8 cellular contexts compared by ENCODE assay signal in the genomic region with DNA sequence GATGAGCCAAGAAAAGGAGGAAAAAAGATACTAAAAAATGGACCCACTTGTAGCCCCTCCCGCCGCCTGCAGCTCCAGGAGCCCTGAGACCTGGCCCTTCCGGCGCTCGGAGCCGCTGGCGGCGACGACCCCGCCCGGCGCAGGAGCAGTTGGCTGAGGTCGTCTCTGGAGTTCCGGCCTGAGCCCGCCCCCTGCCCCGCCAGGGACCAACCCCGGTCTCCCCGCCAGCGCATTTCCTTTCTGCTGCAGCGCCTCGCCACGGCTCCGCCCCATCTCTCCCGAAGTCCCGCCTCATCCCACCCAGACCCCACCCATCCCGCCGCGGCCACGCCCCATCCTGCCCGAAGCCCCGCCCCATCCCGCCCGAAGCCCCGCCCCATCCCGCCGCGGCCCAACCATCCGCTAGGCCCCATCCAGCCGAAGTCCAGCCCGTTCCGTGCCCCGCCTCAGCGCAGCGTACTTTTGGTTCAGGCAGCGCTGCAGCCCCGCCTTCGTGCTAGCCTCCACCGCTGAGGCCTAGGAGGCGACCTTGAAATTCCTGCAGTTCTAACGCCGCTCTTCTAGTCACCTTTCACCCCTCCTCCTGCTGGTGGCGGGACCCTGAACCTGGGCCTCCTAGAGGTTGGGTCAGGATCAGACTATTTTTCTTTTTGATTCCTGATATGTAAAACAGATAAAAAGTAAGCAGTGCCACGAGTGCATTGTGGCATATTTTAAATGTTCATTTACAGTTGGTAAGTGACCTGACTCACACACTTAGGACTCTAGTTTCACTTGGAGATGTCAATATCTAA.
DNase-seq lines count a peak whose midpoint lies in the region; ATAC-seq and TF ChIP-seq lines count a peak whose summit lies in the region.

A gene with protein sequence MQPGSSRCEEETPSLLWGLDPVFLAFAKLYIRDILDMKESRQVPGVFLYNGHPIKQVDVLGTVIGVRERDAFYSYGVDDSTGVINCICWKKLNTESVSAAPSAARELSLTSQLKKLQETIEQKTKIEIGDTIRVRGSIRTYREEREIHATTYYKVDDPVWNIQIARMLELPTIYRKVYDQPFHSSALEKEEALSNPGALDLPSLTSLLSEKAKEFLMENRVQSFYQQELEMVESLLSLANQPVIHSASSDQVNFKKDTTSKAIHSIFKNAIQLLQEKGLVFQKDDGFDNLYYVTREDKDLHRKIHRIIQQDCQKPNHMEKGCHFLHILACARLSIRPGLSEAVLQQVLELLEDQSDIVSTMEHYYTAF (minus strand): TSS at position 132 of the 794 bp plus-strand sequence. CDS start 590 bp downstream, outside the sequence.

- DNase-seq in AG09309 (ENCODE audit: low read depth): peak; percentile 83
- peak; percentile 89 for DNase-seq in NCI-H345 treated with DMSO at 0.1 percent for 48 hours (lab: John Stamatoyannopoulos, UW; ENCODE audit: unreplicated experiment)
- DNase-seq in activated CD4-positive, CD25-positive, alpha-beta regulatory T cell treated with anti-CD3 and anti-CD28 coated beads, Interleukin-2, amount 50 U/mL, for 16 hours (ENCODE audit: low read depth, low spot score): peak; percentile 87
- DNase-seq in central memory CD8-positive, alpha-beta T cell (ENCODE audit: low spot score in 2 of 2): peak; percentile 87 to 91
- peak; percentile 99 for DNase-seq in islet precursor cell
- DNase-seq in stimulated activated CD4-positive, alpha-beta T cell treated with anti-CD3 and anti-CD28 coated beads, Interleukin-12 subunit alpha, Interleukin-12 subunit beta, amount 100 ng/mL, for 48 hours (ENCODE audit: low read depth in 2 of 3, low spot score in 1 of 3): peak; percentile 93 to 96 (median 94)

- H3K27me3 Mint-ChIP-seq in central memory CD8-positive, alpha-beta T cell: no peaks in the 10 kb centered on the region

- H3K36me3 Mint-ChIP-seq in central memory CD8-positive, alpha-beta T cell (ENCODE audit: insufficient read depth): peaks cover 11% of the 10 kb centered on the region

- peak; percentile 93 for ATAC-seq in GM19023 (IDR thresholded peaks at IDR 0.05; ENCODE audit: unreplicated experiment)
- peak; percentile 94 for ATAC-seq in HG03280 (IDR thresholded peaks at IDR 0.05; ENCODE audit: unreplicated experiment)
- peak; percentile 94 for ATAC-seq in central memory CD8-positive, alpha-beta T cell (replicated peaks; ENCODE audit: extremely low read depth, poor library complexity, severe bottlenecking)

- H3K27ac Mint-ChIP-seq in central memory CD8-positive, alpha-beta T cell (ENCODE audit: low read depth): peak within 1 kb of the TSS; percentile 95

- H3K4me3 Mint-ChIP-seq in central memory CD8-positive, alpha-beta T cell: peak within 1 kb of the TSS; percentile 96

- H3K4me3 ChIP-seq in AG09309 (ENCODE audit: control insufficient read depth, low read depth, low read length): peak within 1 kb of the TSS; percentile 46

- TF ChIP-seq CTCF in AG09309 (IDR thresholded peaks at IDR 0.05; ENCODE audit: control insufficient read depth, insufficient read depth, low read depth, low read length, missing control alignments): no peak

- no peaks in the 10 kb centered on the region for H3K9me3 Mint-ChIP-seq in central memory CD8-positive, alpha-beta T cell

- H3K4me1 Mint-ChIP-seq in central memory CD8-positive, alpha-beta T cell: peaks cover 29% of the 10 kb centered on the region

Comparison
In these comparisons a context has a peak if more than half of its experiments do, and no peak if none do; other contexts are left out.
1. Peak in every context shown above with its lines: DNase-seq, ATAC-seq and H3K4me3 ChIP-seq.